In genomic region chr6:47648031-47648430, GRCh38 we compare ENCODE assay signal across 20 cellular contexts. TPM values are rescaled to one million over a fixed set of nuclear protein-coding genes. Genes with fewer than 3 reads are reported as not detected.
A peak's percentile ranks its signal among the peaks of the same experiment; 100 is the strongest.
DNase-seq lines count a peak whose midpoint lies in the region; ATAC-seq and TF ChIP-seq lines count a peak whose summit lies in the region.
"Had no signal": no experiment of that assay in that cellular context is flagged by ENCODE, and none has a peak within 500 bp of the region (broad histone marks: within the 10 kb centered on the region; RNA-seq: fewer than 3 reads in every experiment).

No MANE protein-coding gene starts in this region.

- H3K9me3 ChIP-seq in mucosa of descending colon, result no peaks in the 10 kb centered on the region
- H3K9me3 ChIP-seq in OCI-LY7 (ENCODE audit: low read length), result no peaks in the 10 kb centered on the region

- H3K36me3 ChIP-seq in mucosa of descending colon (ENCODE audit: low read depth) (no peaks in the 10 kb centered on the region), OCI-LY7 (ENCODE audit: insufficient read depth, low read length) (no peaks in the 10 kb centered on the region)

- H3K4me3 ChIP-seq in mucosa of descending colon, result no peak overlapping the region
- H3K4me3 ChIP-seq in OCI-LY7 (ENCODE audit: low read depth, low read length, poor library complexity, severe bottlenecking), result no peak overlapping the region

- no peaks in the 10 kb centered on the region for H4K20me1 ChIP-seq in OCI-LY7 (ENCODE audit: insufficient read depth, low read length)

- POLR2A ChIA-PET in OCI-LY7 (lab: Charles Lee), result interaction anchor here (0.5 kb wide), 1 partner anchor 69 kb away, joined by 4 read pairs; no protein-coding TSS in a partner anchor

- no TSS peak for BruUV-seq in OCI-LY7 (replicated peaks; lab: Mats Ljungman, UMichigan)

- no peak overlapping the region for H3K27ac ChIP-seq in OCI-LY7 (ENCODE audit: low read depth, low read length, poor library complexity, severe bottlenecking)

- H3K9me2 ChIP-seq in OCI-LY7 (ENCODE audit: insufficient read depth, low read length), result no peaks in the 10 kb centered on the region

- CTCF ChIA-PET in OCI-LY7 (lab: Charles Lee; ENCODE audit: unreplicated experiment), result no interaction called here

- DNase-seq in MV-4-11 (lab: John Stamatoyannopoulos, UW), result peak; percentile 45
- peak in 1 of 3 donors; percentile 18 for DNase-seq in mucosa of descending colon
- no peak for DNase-seq in NCI-H69 (lab: John Stamatoyannopoulos, UW)
- DNase-seq in NCI-H1092 (lab: John Stamatoyannopoulos, UW), result no peak
- DNase-seq in OCI-LY7 (ENCODE audit: low spot score), result no peak
- DNase-seq: C1 segment of cervical spinal cord; CD4-positive, CD25-positive, alpha-beta regulatory T cell; CD8-positive, alpha-beta memory T cell; COR-L47; DMS153; DMS79; GF-D8; GOT3; H7; HFFc6 had no signal

- H3K4me1 ChIP-seq in mucosa of descending colon (ENCODE audit: low read depth), result peaks cover 15% of the 10 kb centered on the region
- peaks cover 6% of the 10 kb centered on the region for H3K4me1 ChIP-seq in OCI-LY7 (ENCODE audit: insufficient read depth, low read length, poor library complexity, severe bottlenecking)

- peak; percentile 55 for ATAC-seq in esophagus mucosa
- peak; percentile 70 for ATAC-seq in mucosa of descending colon
- no peak for ATAC-seq in GM18519 (IDR thresholded peaks at IDR 0.05; ENCODE audit: low FRiP score, unreplicated experiment)
- ATAC-seq: HCT116, HepG2 had no signal

- no peaks in the 10 kb centered on the region for H3K79me2 ChIP-seq in OCI-LY7 (ENCODE audit: insufficient read depth, low read depth, low read length)

- H3K4me2 ChIP-seq in OCI-LY7 (ENCODE audit: low read length), result no peak overlapping the region

- intact Hi-C loops in mucosa of descending colon (cut with DNase I, micrococcal nuclease) (no loop called here), OCI-LY7 (cut with micrococcal nuclease; ENCODE audit: unreplicated experiment) (no loop called here)

- TF ChIP-seq CTCF in mucosa of descending colon (IDR thresholded peaks at IDR 0.05) (no peak), OCI-LY7 (conservative IDR thresholded peaks at IDR 0.05; ENCODE audit: low read length) (no peak)

- H2AFZ ChIP-seq in OCI-LY7 (ENCODE audit: low read length), result no peak overlapping the region

RNA-seq across cellular contexts. Expression of gene ADGRF4, which starts 50.3 kb away (rescaled TPM):
- total RNA-seq in esophagus mucosa, result 13.6 TPM
- 1 to 10 TPM in 2 of 3 donors, under 1 TPM in 1; 0.79 to 3.9 (median 2.6) TPM for total RNA-seq in mucosa of descending colon
- total RNA-seq in OCI-LY7 (2014; rRNA removed; shearing (Covaris generic)), result not detected in 2 replicates
- not detected in 2 replicates for total RNA-seq in OCI-LY7 (2022)
- total RNA-seq: B cell; CD4-positive, CD25-positive, alpha-beta regulatory T cell; CD8-positive, alpha-beta memory T cell; HepG2; HFFc6 had no signal
